Comparison of ENCODE assay signal across 21 cellular contexts in the genomic region with DNA sequence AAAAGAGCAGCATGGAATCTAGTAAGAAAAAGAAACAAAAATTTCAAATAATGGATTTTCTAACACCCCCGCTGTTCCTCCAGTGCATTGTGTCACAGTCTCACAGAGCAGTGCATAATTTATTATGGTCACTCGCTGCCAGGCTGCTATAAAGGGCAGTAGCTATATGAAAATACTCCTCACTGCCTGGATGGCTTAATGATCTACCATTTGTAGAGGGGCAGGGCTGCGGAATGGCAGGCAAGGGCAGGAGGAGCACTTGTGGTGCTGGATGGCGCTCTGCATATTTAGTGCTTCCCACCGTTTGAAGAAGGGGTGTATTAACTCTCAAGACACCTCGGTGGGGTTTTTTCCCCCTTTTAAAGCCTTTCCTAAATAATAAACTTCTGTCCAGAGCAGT.
DNase-seq lines count a peak whose midpoint lies in the region; ATAC-seq and TF ChIP-seq lines count a peak whose summit lies in the region.
"Had no signal": no experiment of that assay in that cellular context is flagged by ENCODE, and none has a peak within 500 bp of the region (broad histone marks: within the 10 kb centered on the region; RNA-seq: fewer than 3 reads in every experiment).

No MANE protein-coding gene starts in this region.

- H2AFZ ChIP-seq in IMR-90 (replicated peaks; ENCODE audit: low read length, poor library complexity) = no peak overlapping the region

- no peak overlapping the region for H3K23ac ChIP-seq in IMR-90 (ENCODE audit: low read depth, low read length)

- H3K27ac ChIP-seq in IMR-90 (ENCODE audit: insufficient read depth, low read length) = no peak overlapping the region
- H3K27ac ChIP-seq in transverse colon = no peak overlapping the region
- H3K27ac ChIP-seq: BLaER1 treated with 17β-estradiol and CSF1 and Interleukin-3, amounts not matched to agents 10 nM and 100 nM had no signal

- H3K9me1 ChIP-seq in IMR-90 (ENCODE audit: insufficient read depth, low read length) = no peaks in the 10 kb centered on the region

- no peak for ATAC-seq in IMR-90 (ENCODE audit: low read depth)
- ATAC-seq: CD8-positive, alpha-beta T cell; GM12878 had no signal

- no peak overlapping the region for H4K8ac ChIP-seq in IMR-90 (ENCODE audit: low read depth in 2 of 2, low read length in 2 of 2)

- H3K9me3 ChIP-seq in IMR-90 (ENCODE audit: control insufficient read depth, insufficient read depth, low read length) (peaks cover 3% of the 10 kb centered on the region; the same call in 1 of the 2 replicates), transverse colon (no peaks in the 10 kb centered on the region)

- no TSS peak for BruUV-seq in IMR-90 (replicated peaks; lab: Mats Ljungman, UMichigan)

- H3K36me3 Mint-ChIP-seq in endothelial cell (ENCODE audit: low read depth, unreplicated experiment) (no peaks in the 10 kb centered on the region), nephron (ENCODE audit: low read depth) (no peaks in the 10 kb centered on the region)
- H3K36me3 Mint-ChIP-seq: IgD-negative memory B cell had no signal

- no peak overlapping the region for H3K4me3 Mint-ChIP-seq in endothelial cell (ENCODE audit: unreplicated experiment)
- H3K4me3 Mint-ChIP-seq in nephron = no peak overlapping the region
- H3K4me3 Mint-ChIP-seq: CD8-positive, alpha-beta T cell; IgD-negative memory B cell had no signal

- H3K36me3 ChIP-seq in IMR-90 (ENCODE audit: control insufficient read depth, insufficient read depth, low read length) (no peaks in the 10 kb centered on the region), transverse colon (no peaks in the 10 kb centered on the region)

- CTCF ChIA-PET in IMR-90 (lab: Yijun Ruan, JAX) = no interaction called here

- no peak overlapping the region for H2AK5ac ChIP-seq in IMR-90 (ENCODE audit: low read depth, low read length)

- H3K4me2 ChIP-seq in IMR-90 (ENCODE audit: low read depth, low read length) = no peak overlapping the region
- H3K4me2 ChIP-seq: BLaER1 treated with 17β-estradiol and CSF1 and Interleukin-3, amounts not matched to agents 10 nM and 100 nM had no signal

- H3K9me3 Mint-ChIP-seq in endothelial cell (ENCODE audit: unreplicated experiment) = no peaks in the 10 kb centered on the region
- H3K9me3 Mint-ChIP-seq in nephron = no peaks in the 10 kb centered on the region
- H3K9me3 Mint-ChIP-seq: CD8-positive, alpha-beta T cell had no signal

- WGBS in IMR-90 (ENCODE audit: extremely low coverage in 2 of 2, insufficient read length in 1 of 2), 2 experiments = 80% methylated on average over 1 of the region's 6 CpGs; no CpG with 5 or more reads in 1 of the 2 experiments
- 42 to 51% methylated on average over 5 to 6 of the region's 6 CpGs for WGBS in transverse colon (ENCODE audit: low coverage in 1 of 2), 2 donors

- H3K27ac Mint-ChIP-seq in endothelial cell (ENCODE audit: unreplicated experiment) (peak overlapping the region; percentile 88), nephron (peak overlapping the region in 2 of 3 experiments; percentile 38 to 49)
- H3K27ac Mint-ChIP-seq: CD8-positive, alpha-beta T cell; IgD-negative memory B cell had no signal

- no peak overlapping the region for H2AK9ac ChIP-seq in IMR-90 (replicated peaks; ENCODE audit: low read depth, low read length, poor library complexity)

- POLR2A ChIA-PET in IMR-90 (lab: Charles Lee; ENCODE audit: unreplicated experiment) = no interaction called here

- H3K9ac ChIP-seq in IMR-90 (ENCODE audit: low read depth, low read length) = no peak overlapping the region
- H3K9ac ChIP-seq: BLaER1 treated with 17β-estradiol and CSF1 and Interleukin-3, amounts not matched to agents 10 nM and 100 nM had no signal

- no peak for TF ChIP-seq EP300 in transverse colon (IDR thresholded peaks at IDR 0.05; ENCODE audit: low read depth)

- dilution Hi-C loops in IMR-90 (cut with HindIII; ENCODE audit: low sequenced_read_pairs, unreplicated experiment) = no loop called here

- H3K4me3 ChIP-seq in IMR-90 (ENCODE audit: insufficient read depth, low read depth, low read length) (no peak overlapping the region), transverse colon (no peak overlapping the region)
- H3K4me3 ChIP-seq: BLaER1 treated with 17β-estradiol and CSF1 and Interleukin-3, amounts not matched to agents 10 nM and 100 nM; GM12878 had no signal

- no peaks in the 10 kb centered on the region for H3K27me3 Mint-ChIP-seq in endothelial cell (ENCODE audit: unreplicated experiment)
- H3K27me3 Mint-ChIP-seq in nephron (ENCODE audit: low read depth) = no peaks in the 10 kb centered on the region
- H3K27me3 Mint-ChIP-seq: IgD-negative memory B cell had no signal

- no peak overlapping the region for H2BK120ac ChIP-seq in IMR-90 (ENCODE audit: low read depth, low read length)

- no peaks in the 10 kb centered on the region for H3K27me3 ChIP-seq in IMR-90 (ENCODE audit: control insufficient read depth, insufficient read depth, low read length)
- no peaks in the 10 kb centered on the region for H3K27me3 ChIP-seq in transverse colon
- H3K27me3 ChIP-seq: BLaER1 treated with 17β-estradiol and CSF1 and Interleukin-3, amounts not matched to agents 10 nM and 100 nM had no signal

- H3K4ac ChIP-seq in IMR-90 (ENCODE audit: low read depth, low read length) = peak overlapping the region; percentile 54; the same call in 1 of the 2 replicates

- no peak overlapping the region for H3K18ac ChIP-seq in IMR-90 (ENCODE audit: low read depth, low read length)

- no peak for TF ChIP-seq RAD21 in IMR-90 (IDR thresholded peaks at IDR 0.05; ENCODE audit: low read length)

- DNase-seq in IMR-90 (no peak), endothelial cell (ENCODE audit: low spot score) (no peak), transverse colon (peak; percentile 16), GF-D8 (lab: John Stamatoyannopoulos, UW) (no peak), germinal center (ENCODE audit: low spot score) (no peak)
- no peak for DNase-seq in stimulated activated CD4-positive, alpha-beta T cell treated with anti-CD3 and anti-CD28 coated beads, Interleukin-4, amount 100 ng/mL, for 4 hours
- DNase-seq: Calu3; CD8-positive, alpha-beta T cell; HCEC 1CT; Karpas-422; NCI-H1092; NCI-H1436 treated with DMSO at 0.1 percent for 48 hours; NCI-H2029 treated with DMSO at 0.1 percent for 48 hours; NCI-H510A treated with DMSO at 0.1 percent for 48 hours; NCI-H82; OCI-M1; Right ventricle myocardium superior had no signal

- H3K4me1 ChIP-seq in IMR-90 (ENCODE audit: control insufficient read depth, insufficient read depth, low read length) (peaks cover 1% of the 10 kb centered on the region; the same call in 1 of the 2 replicates), transverse colon (peaks cover 0 to 21% (median 4%) of the 10 kb centered on the region in 4 donors)

- in situ Hi-C loops in IMR-90 (cut with MboI; ENCODE audit: low sequenced_read_pairs) (no loop called here), transverse colon (cut with MboI; ENCODE audit: low pct_ligation_motif_present in 1 of 4, low pct_unique_long_range_greater_than_20kb in 1 of 4, low sequenced_read_pairs in 3 of 4) (no loop called here)

- no peak overlapping the region for H2BK5ac ChIP-seq in IMR-90 (ENCODE audit: low read depth, low read length, poor library complexity, severe bottlenecking)

- no peak for TF ChIP-seq CTCF in IMR-90 (conservative IDR thresholded peaks at IDR 0.05; ENCODE audit: low read depth, low read length)
- TF ChIP-seq CTCF in endothelial cell (IDR thresholded peaks at IDR 0.05; ENCODE audit: unreplicated experiment) = no peak
- TF ChIP-seq CTCF in nephron (IDR thresholded peaks at IDR 0.05; ENCODE audit: unreplicated experiment in 3 of 3) = no peak
- TF ChIP-seq CTCF in transverse colon (IDR thresholded peaks at IDR 0.05) = no peak

- TF ChIP-seq POLR2A in IMR-90 (IDR thresholded peaks at IDR 0.05; ENCODE audit: low read depth, low read length) = no peak
- TF ChIP-seq POLR2A in transverse colon (IDR thresholded peaks at IDR 0.05) = no peak

- no peak overlapping the region for H3K14ac ChIP-seq in IMR-90 (replicated peaks; ENCODE audit: low read depth, low read length)

- H3K4me1 Mint-ChIP-seq in endothelial cell (ENCODE audit: unreplicated experiment) (peaks cover 38% of the 10 kb centered on the region), nephron (peaks cover 23% of the 10 kb centered on the region)
- H3K4me1 Mint-ChIP-seq: IgD-negative memory B cell had no signal

- H2BK15ac ChIP-seq in IMR-90 (ENCODE audit: low read depth, low read length) = no peak overlapping the region; the same call in 2 of the 3 replicates

- no peak overlapping the region for H2BK20ac ChIP-seq in IMR-90 (ENCODE audit: low read depth, low read length)

- no peak overlapping the region for H4K5ac ChIP-seq in IMR-90 (ENCODE audit: low read depth, low read length)

- no peaks in the 10 kb centered on the region for H3K79me1 ChIP-seq in IMR-90 (ENCODE audit: low read depth in 1 of 2, low read length in 2 of 2)

- peak overlapping the region; percentile 21; the same call in 1 of the 2 replicates for H4K91ac ChIP-seq in IMR-90 (ENCODE audit: insufficient read depth, low read depth, low read length)

- intact Hi-C loops in IMR-90 (cut with micrococcal nuclease) = no loop called here
- intact Hi-C loops in transverse colon (cut with DNase I; ENCODE audit: low total_unique reads) = no loop called here

- no peak overlapping the region for H3K56ac ChIP-seq in IMR-90 (ENCODE audit: extremely low read depth, insufficient read depth, low read length)

- H4K20me1 ChIP-seq in IMR-90 (ENCODE audit: insufficient read depth, low read length) = no peaks in the 10 kb centered on the region
- H4K20me1 ChIP-seq: BLaER1 treated with 17β-estradiol and CSF1 and Interleukin-3, amounts not matched to agents 10 nM and 100 nM had no signal

TF ChIP-seq in IMR-90, 13 proteins besides CTCF, POLR2A, EP300 and RAD21 (continues in another document):
- TF ChIP-seq RFX5 (IDR thresholded peaks at IDR 0.05; ENCODE audit: low read depth, low read length) (no peak), RCOR1 (IDR thresholded peaks at IDR 0.05; ENCODE audit: insufficient replicate concordance, low read length) (no peak), FOS (IDR thresholded peaks at IDR 0.05; ENCODE audit: low read depth, low read length) (no peak), MAZ (IDR thresholded peaks at IDR 0.05; ENCODE audit: borderline replicate concordance, low read depth, low read length) (no peak), CEBPB (IDR thresholded peaks at IDR 0.05; ENCODE audit: low read depth, low read length) (no peak), NFE2L2 (IDR thresholded peaks at IDR 0.05; ENCODE audit: low read depth, low read length) (no peak), SMC3 (IDR thresholded peaks at IDR 0.05; ENCODE audit: low read depth, low read length) (no peak)
- TF ChIP-seq, protein P1, sequence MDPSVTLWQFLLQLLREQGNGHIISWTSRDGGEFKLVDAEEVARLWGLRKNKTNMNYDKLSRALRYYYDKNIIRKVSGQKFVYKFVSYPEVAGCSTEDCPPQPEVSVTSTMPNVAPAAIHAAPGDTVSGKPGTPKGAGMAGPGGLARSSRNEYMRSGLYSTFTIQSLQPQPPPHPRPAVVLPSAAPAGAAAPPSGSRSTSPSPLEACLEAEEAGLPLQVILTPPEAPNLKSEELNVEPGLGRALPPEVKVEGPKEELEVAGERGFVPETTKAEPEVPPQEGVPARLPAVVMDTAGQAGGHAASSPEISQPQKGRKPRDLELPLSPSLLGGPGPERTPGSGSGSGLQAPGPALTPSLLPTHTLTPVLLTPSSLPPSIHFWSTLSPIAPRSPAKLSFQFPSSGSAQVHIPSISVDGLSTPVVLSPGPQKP (IDR thresholded peaks at IDR 0.05; ENCODE audit: borderline replicate concordance, low read depth, low read length) = no peak
